Comparison of ENCODE assay signal across 1 cellular context in genomic region chr4:76250962-76251361, GRCh38.
A peak's percentile ranks its signal among the peaks of the same experiment; 100 is the strongest.
TF ChIP-seq lines count a peak whose summit lies in the region.

No MANE protein-coding gene starts in this region.

TF ChIP-seq in HepG2, 621 proteins besides CTCF, POLR2A, EP300 and RAD21:
- TF ChIP-seq PTBP1 (IDR thresholded peaks at IDR 0.05; ENCODE audit: low read depth, low read length, poor library complexity, severe bottlenecking) (no peak), MAX (IDR thresholded peaks at IDR 0.05) (peak; percentile 21; the same call in 1 of the 2 replicates), GZF1 (CRISPR knock-in tag; IDR thresholded peaks at IDR 0.05) (0 out of 2 replicates have a peak, but pooled peaks have one; percentile 0), CBX2 (IDR thresholded peaks at IDR 0.05; ENCODE audit: low read depth, low read length) (peak; percentile 97), CBX2 (CRISPR knock-in tag; IDR thresholded peaks at IDR 0.05; ENCODE audit: low read depth) (no peak)
